In genomic region chr2:96207778-96208143, GRCh38 we compare ENCODE assay signal across 8 cellular contexts. TPM values are rescaled to one million over a fixed set of nuclear protein-coding genes. Genes with fewer than 3 reads are reported as not detected.
DNase-seq lines count a peak whose midpoint lies in the region; ATAC-seq and TF ChIP-seq lines count a peak whose summit lies in the region.

No MANE protein-coding gene starts in this region.

- 0 to 2% methylated on average over 7 to 12 of the region's 12 CpGs for WGBS in testis, 2 donors

- ATAC-seq in CD4-positive, CD25-positive, alpha-beta regulatory T cell (ENCODE audit: low read depth in 2 of 2), result no peak
- ATAC-seq in HG02623 (IDR thresholded peaks at IDR 0.05; ENCODE audit: unreplicated experiment) (peak; percentile 2), GM21576 (IDR thresholded peaks at IDR 0.05; ENCODE audit: unreplicated experiment) (no peak)
- ATAC-seq in activated T-helper 17 cell treated with anti-CD3 and anti-CD28 coated beads, Interleukin-2, amount 50 U/mL, for 72 hours (replicated peaks), result no peak

- H3K9me3 Mint-ChIP-seq in CD4-positive, CD25-positive, alpha-beta regulatory T cell, result no peaks in the 10 kb centered on the region
- H3K9me3 Mint-ChIP-seq in activated T-helper 17 cell treated with anti-CD3 and anti-CD28 coated beads, Interleukin-2, amount 50 U/mL, for 72 hours, result no peaks in the 10 kb centered on the region

- DNase-seq in CD4-positive, CD25-positive, alpha-beta regulatory T cell, result peak in 1 of 3 donors; percentile 56
- peak; percentile 18 for DNase-seq in iris pigment epithelial cell (ENCODE audit: low read depth)
- no peak for DNase-seq in testis
- DNase-seq in NCI-H524 (lab: John Stamatoyannopoulos, UW), result no peak
- no peak for DNase-seq in NCI-H2196 (lab: John Stamatoyannopoulos, UW; ENCODE audit: unreplicated experiment)

- H3K36me3 Mint-ChIP-seq in CD4-positive, CD25-positive, alpha-beta regulatory T cell, result peaks cover 6% of the 10 kb centered on the region
- peaks cover 53% of the 10 kb centered on the region for H3K36me3 Mint-ChIP-seq in activated T-helper 17 cell treated with anti-CD3 and anti-CD28 coated beads, Interleukin-2, amount 50 U/mL, for 72 hours (ENCODE audit: low read depth)

- peaks cover 57% of the 10 kb centered on the region for H3K4me1 ChIP-seq in CD4-positive, CD25-positive, alpha-beta regulatory T cell (ENCODE audit: control insufficient read depth, insufficient read depth, low read length, poor library complexity, severe bottlenecking)
- peaks cover 30% of the 10 kb centered on the region for H3K4me1 ChIP-seq in testis

- intact Hi-C loops in testis (cut with DNase I; ENCODE audit: low total_unique reads), result no loop called here

- H3K4me3 Mint-ChIP-seq in CD4-positive, CD25-positive, alpha-beta regulatory T cell, result peak overlapping the region; percentile 94 to 97 (median 96)
- H3K4me3 Mint-ChIP-seq in activated T-helper 17 cell treated with anti-CD3 and anti-CD28 coated beads, Interleukin-2, amount 50 U/mL, for 72 hours, result peak overlapping the region; percentile 93

- TF ChIP-seq CTCF in testis (IDR thresholded peaks at IDR 0.05), result no peak

- peak overlapping the region; percentile 95 to 97 (median 96) for H3K27ac Mint-ChIP-seq in CD4-positive, CD25-positive, alpha-beta regulatory T cell
- H3K27ac Mint-ChIP-seq in activated T-helper 17 cell treated with anti-CD3 and anti-CD28 coated beads, Interleukin-2, amount 50 U/mL, for 72 hours, result peak overlapping the region; percentile 88

- peak overlapping the region; percentile 89 for H3K27ac ChIP-seq in CD4-positive, CD25-positive, alpha-beta regulatory T cell (ENCODE audit: insufficient read depth, low read length, poor library complexity, severe bottlenecking)
- H3K27ac ChIP-seq in testis, result peak overlapping the region; percentile 86 to 95

- no peaks in the 10 kb centered on the region for H3K9me3 ChIP-seq in CD4-positive, CD25-positive, alpha-beta regulatory T cell (ENCODE audit: control insufficient read depth in 2 of 2, low read length in 2 of 2)
- H3K9me3 ChIP-seq in testis, result no peaks in the 10 kb centered on the region

- no peaks in the 10 kb centered on the region for H3K36me3 ChIP-seq in CD4-positive, CD25-positive, alpha-beta regulatory T cell (ENCODE audit: control insufficient read depth, insufficient read depth, low read length)
- no peaks in the 10 kb centered on the region for H3K36me3 ChIP-seq in testis (ENCODE audit: low read depth, missing control alignments)

- H3K4me3 ChIP-seq in CD4-positive, CD25-positive, alpha-beta regulatory T cell (ENCODE audit: low read depth, low read length), result peak overlapping the region; percentile 96
- peak overlapping the region; percentile 91 to 99 for H3K4me3 ChIP-seq in testis

- H3K4me1 Mint-ChIP-seq in CD4-positive, CD25-positive, alpha-beta regulatory T cell, result peaks cover 26 to 64% (median 46%) of the 10 kb centered on the region in 4 donors
- peaks cover 26% of the 10 kb centered on the region for H3K4me1 Mint-ChIP-seq in activated T-helper 17 cell treated with anti-CD3 and anti-CD28 coated beads, Interleukin-2, amount 50 U/mL, for 72 hours

- no peaks in the 10 kb centered on the region for H3K27me3 Mint-ChIP-seq in CD4-positive, CD25-positive, alpha-beta regulatory T cell
- no peaks in the 10 kb centered on the region for H3K27me3 Mint-ChIP-seq in activated T-helper 17 cell treated with anti-CD3 and anti-CD28 coated beads, Interleukin-2, amount 50 U/mL, for 72 hours

- no peak for TF ChIP-seq POLR2A in testis (IDR thresholded peaks at IDR 0.05)

- H3K27me3 ChIP-seq in CD4-positive, CD25-positive, alpha-beta regulatory T cell (ENCODE audit: control insufficient read depth, insufficient read depth, low read length), result no peaks in the 10 kb centered on the region
- H3K27me3 ChIP-seq in testis, result no peaks in the 10 kb centered on the region

RNA-seq across cellular contexts. Expression of gene STARD7, which starts 0.9 kb away (rescaled TPM):
- 97.2 TPM for total RNA-seq in CD4-positive, CD25-positive, alpha-beta regulatory T cell
- 100 to 1,000 TPM; 177 to 208 (median 197) TPM for polyA plus RNA-seq in CD4-positive, CD25-positive, alpha-beta regulatory T cell
- 100 to 1,000 TPM; 140 to 190 TPM for total RNA-seq in activated T-helper 17 cell treated with anti-CD3 and anti-CD28 coated beads, Interleukin-2, amount 50 U/mL, for 72 hours
- 10 to 100 TPM; 77.7 to 96.2 TPM for total RNA-seq in testis
- 58.0 TPM for polyA plus RNA-seq in testis (ENCODE audit: insufficient read depth, low read depth, low replicate concordance)

RNA-seq across cellular contexts. Expression of gene TMEM127, which starts 58.0 kb away (rescaled TPM):
- 54.3 TPM for total RNA-seq in CD4-positive, CD25-positive, alpha-beta regulatory T cell
- 10 to 100 TPM; 27.6 to 40.4 (median 37.4) TPM for polyA plus RNA-seq in CD4-positive, CD25-positive, alpha-beta regulatory T cell
- total RNA-seq in activated T-helper 17 cell treated with anti-CD3 and anti-CD28 coated beads, Interleukin-2, amount 50 U/mL, for 72 hours, result 10 to 100 TPM; 23.8 to 25.4 TPM
- total RNA-seq in testis, result 10 to 100 TPM; 25.0 to 32.1 TPM
- 29.2 TPM for polyA plus RNA-seq in testis (ENCODE audit: insufficient read depth, low read depth, low replicate concordance)

RNA-seq across cellular contexts. Expression of gene CIAO1, which starts 58.3 kb away (rescaled TPM):
- 60.3 TPM for total RNA-seq in CD4-positive, CD25-positive, alpha-beta regulatory T cell
- 100 to 1,000 TPM in 1 of 4 donors, 10 to 100 TPM in 3; 83.0 to 102 (median 94.7) TPM for polyA plus RNA-seq in CD4-positive, CD25-positive, alpha-beta regulatory T cell
- 10 to 100 TPM; 71.4 to 81.3 TPM for total RNA-seq in activated T-helper 17 cell treated with anti-CD3 and anti-CD28 coated beads, Interleukin-2, amount 50 U/mL, for 72 hours
- total RNA-seq in testis, result 100 to 1,000 TPM; 154 to 164 TPM
- polyA plus RNA-seq in testis (ENCODE audit: insufficient read depth, low read depth, low replicate concordance), result 56.8 TPM
